In the genomic region with DNA sequence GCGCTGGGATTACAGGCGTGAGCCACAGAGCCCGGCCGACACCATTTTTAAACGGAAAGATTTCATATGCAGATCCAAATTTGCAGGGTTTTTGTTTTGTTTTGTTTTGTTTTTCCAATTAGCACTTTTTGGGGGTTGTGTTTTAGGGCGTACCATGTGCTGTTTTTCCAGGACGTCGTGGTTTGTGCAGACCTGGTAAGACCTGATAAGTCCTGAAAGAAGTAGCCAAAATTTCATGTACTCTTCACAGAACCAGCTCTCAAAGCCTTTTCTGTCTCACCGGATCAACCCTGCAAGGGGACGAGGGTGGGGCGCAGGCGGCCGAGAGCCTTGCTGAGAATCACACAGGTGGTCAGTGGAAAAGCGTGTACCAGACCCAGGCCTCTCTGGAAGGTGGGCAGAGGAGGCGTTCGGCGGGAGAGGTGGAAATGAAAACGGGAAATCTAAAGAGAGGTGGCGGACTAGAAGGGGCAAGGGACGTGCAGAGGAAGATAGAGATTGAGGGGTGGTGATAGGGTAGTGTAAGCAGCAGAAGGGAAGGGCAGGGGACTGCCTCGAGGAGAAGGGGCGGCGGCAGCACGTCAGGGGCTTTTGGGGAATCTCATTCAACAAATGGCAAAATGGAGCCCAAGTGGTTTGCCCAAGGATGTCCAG, we compare ENCODE assay signal across 1 cellular context.
TF ChIP-seq lines count a peak whose summit lies in the region.

No MANE protein-coding gene starts in this region.

TF ChIP-seq in liver, 16 proteins besides CTCF, POLR2A, EP300 and RAD21 (continued from another document):
- TF ChIP-seq, protein P1, sequence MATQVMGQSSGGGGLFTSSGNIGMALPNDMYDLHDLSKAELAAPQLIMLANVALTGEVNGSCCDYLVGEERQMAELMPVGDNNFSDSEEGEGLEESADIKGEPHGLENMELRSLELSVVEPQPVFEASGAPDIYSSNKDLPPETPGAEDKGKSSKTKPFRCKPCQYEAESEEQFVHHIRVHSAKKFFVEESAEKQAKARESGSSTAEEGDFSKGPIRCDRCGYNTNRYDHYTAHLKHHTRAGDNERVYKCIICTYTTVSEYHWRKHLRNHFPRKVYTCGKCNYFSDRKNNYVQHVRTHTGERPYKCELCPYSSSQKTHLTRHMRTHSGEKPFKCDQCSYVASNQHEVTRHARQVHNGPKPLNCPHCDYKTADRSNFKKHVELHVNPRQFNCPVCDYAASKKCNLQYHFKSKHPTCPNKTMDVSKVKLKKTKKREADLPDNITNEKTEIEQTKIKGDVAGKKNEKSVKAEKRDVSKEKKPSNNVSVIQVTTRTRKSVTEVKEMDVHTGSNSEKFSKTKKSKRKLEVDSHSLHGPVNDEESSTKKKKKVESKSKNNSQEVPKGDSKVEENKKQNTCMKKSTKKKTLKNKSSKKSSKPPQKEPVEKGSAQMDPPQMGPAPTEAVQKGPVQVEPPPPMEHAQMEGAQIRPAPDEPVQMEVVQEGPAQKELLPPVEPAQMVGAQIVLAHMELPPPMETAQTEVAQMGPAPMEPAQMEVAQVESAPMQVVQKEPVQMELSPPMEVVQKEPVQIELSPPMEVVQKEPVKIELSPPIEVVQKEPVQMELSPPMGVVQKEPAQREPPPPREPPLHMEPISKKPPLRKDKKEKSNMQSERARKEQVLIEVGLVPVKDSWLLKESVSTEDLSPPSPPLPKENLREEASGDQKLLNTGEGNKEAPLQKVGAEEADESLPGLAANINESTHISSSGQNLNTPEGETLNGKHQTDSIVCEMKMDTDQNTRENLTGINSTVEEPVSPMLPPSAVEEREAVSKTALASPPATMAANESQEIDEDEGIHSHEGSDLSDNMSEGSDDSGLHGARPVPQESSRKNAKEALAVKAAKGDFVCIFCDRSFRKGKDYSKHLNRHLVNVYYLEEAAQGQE (IDR thresholded peaks at IDR 0.05), result no peak
- TF ChIP-seq GABPA (IDR thresholded peaks at IDR 0.05 in 1 of 2, conservative IDR thresholded peaks at IDR 0.05 in 1 of 2), result no peak
- TF ChIP-seq, protein P2, sequence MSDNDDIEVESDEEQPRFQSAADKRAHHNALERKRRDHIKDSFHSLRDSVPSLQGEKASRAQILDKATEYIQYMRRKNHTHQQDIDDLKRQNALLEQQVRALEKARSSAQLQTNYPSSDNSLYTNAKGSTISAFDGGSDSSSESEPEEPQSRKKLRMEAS (IDR thresholded peaks at IDR 0.05), result no peak
